In genomic region chr1:156282143-156282478, GRCh38 we compare ENCODE assay signal across 8 cellular contexts. TPM values are rescaled to one million over a fixed set of nuclear protein-coding genes. Genes with fewer than 3 reads are reported as not detected.
DNase-seq lines count a peak whose midpoint lies in the region; ATAC-seq lines count a peak whose summit lies in the region.

No MANE protein-coding gene starts in this region.

- H3K4me1 ChIP-seq in ACC112 (ENCODE audit: control insufficient read depth, insufficient read depth, low read length, unreplicated experiment) (peaks cover 32% of the 10 kb centered on the region), mesendoderm (ENCODE audit: control insufficient read depth, low read depth, low read length) (no peaks in the 10 kb centered on the region)

- H3K27ac ChIP-seq in ACC112 (ENCODE audit: low read depth, low read length): peak overlapping the region; percentile 76
- no peak overlapping the region for H3K27ac ChIP-seq in mesendoderm (ENCODE audit: low read depth, low read length)

- H4K8ac ChIP-seq in mesendoderm (ENCODE audit: low read depth, low read length): no peak overlapping the region

- peak overlapping the region; percentile 63 for H3K9ac ChIP-seq in mesendoderm (ENCODE audit: low read length)

- peak overlapping the region; percentile 90 for H3K56ac ChIP-seq in mesendoderm (ENCODE audit: low read length)

- H3K4ac ChIP-seq in mesendoderm (ENCODE audit: low read depth, low read length): peak overlapping the region; percentile 82

- H3K4me3 ChIP-seq in ACC112 (ENCODE audit: low read depth, low read length) (peak overlapping the region; percentile 89), mesendoderm (ENCODE audit: low read length) (peak overlapping the region; percentile 44)

- H3K79me2 ChIP-seq in ACC112 (ENCODE audit: control insufficient read depth, insufficient read depth, low read length, unreplicated experiment) (peaks cover 52% of the 10 kb centered on the region), mesendoderm (ENCODE audit: control insufficient read depth, insufficient read depth, low read length) (peaks cover 34% of the 10 kb centered on the region)

- ATAC-seq in GM21360 (IDR thresholded peaks at IDR 0.05; ENCODE audit: unreplicated experiment) (peak; percentile 8), GM18858 (IDR thresholded peaks at IDR 0.05; ENCODE audit: unreplicated experiment) (no peak)

- H3K36me3 ChIP-seq in ACC112 (ENCODE audit: insufficient read depth, low read length) (peaks cover 8% of the 10 kb centered on the region; the same call in 1 of the 2 replicates), mesendoderm (ENCODE audit: control insufficient read depth, insufficient read depth, low read length) (peaks cover 3% of the 10 kb centered on the region)

- DNase-seq in NCI-H345 (lab: John Stamatoyannopoulos, UW): peak; percentile 91
- DNase-seq in cerebellum (ENCODE audit: low spot score): peak; percentile 45
- peak; percentile 57 for DNase-seq in mesendoderm
- DNase-seq in AG08396 (ENCODE audit: low spot score): no peak
- DNase-seq in NOMO-1 treated with dmso at 0.1 percent for 144 hours (lab: John Stamatoyannopoulos, UW; ENCODE audit: unreplicated experiment): no peak

- no peak overlapping the region for H3K23ac ChIP-seq in mesendoderm (ENCODE audit: low read length)

- no peak overlapping the region for H2BK120ac ChIP-seq in mesendoderm (ENCODE audit: low read depth, low read length)

- H3K18ac ChIP-seq in mesendoderm (ENCODE audit: low read length): peak overlapping the region; percentile 94

- H3K79me1 ChIP-seq in mesendoderm (ENCODE audit: low read length): peaks cover 19% of the 10 kb centered on the region

- no peak overlapping the region for H2AK5ac ChIP-seq in mesendoderm (ENCODE audit: low read length)

- WGBS in mesendoderm (ENCODE audit: extremely low coverage, insufficient coverage, low lambda C conversion rate): no CpG with 5 or more reads among the region's 10 CpGs

- H2BK15ac ChIP-seq in mesendoderm (replicated peaks; ENCODE audit: low read depth): no peak overlapping the region

- H2BK5ac ChIP-seq in mesendoderm (ENCODE audit: low read length): no peak overlapping the region

- H3K27me3 ChIP-seq in ACC112 (ENCODE audit: insufficient read depth, low read length) (no peaks in the 10 kb centered on the region), mesendoderm (ENCODE audit: insufficient read depth, low read length, poor library complexity) (no peaks in the 10 kb centered on the region)

- H2AFZ ChIP-seq in ACC112 (ENCODE audit: low read length, unreplicated experiment): no peak overlapping the region

- H3K4me2 ChIP-seq in mesendoderm (ENCODE audit: low read length): peak overlapping the region; percentile 72

- H4K5ac ChIP-seq in mesendoderm (ENCODE audit: low read length): no peak overlapping the region

RNA-seq across cellular contexts. Expression of gene SMG5, which starts 0.5 kb away (rescaled TPM):
- 44.0 TPM for total RNA-seq in cerebellum
- polyA plus RNA-seq in mesendoderm (2013, experiment 1 of 2): 52.2 TPM
- 51.8 TPM for polyA plus RNA-seq in mesendoderm (2013, experiment 2 of 2)

RNA-seq across cellular contexts. Expression of gene TMEM79, which starts 2.0 kb away (rescaled TPM):
- total RNA-seq in cerebellum: 1.7 TPM
- 0.48 TPM for polyA plus RNA-seq in mesendoderm (2013, experiment 1 of 2)
- 0.56 TPM for polyA plus RNA-seq in mesendoderm (2013, experiment 2 of 2)

RNA-seq across cellular contexts. Expression of gene GLMP, which starts 13.4 kb away (rescaled TPM):
- total RNA-seq in cerebellum: 10.3 TPM
- 38.2 TPM for polyA plus RNA-seq in mesendoderm (2013, experiment 1 of 2)
- 36.4 TPM for polyA plus RNA-seq in mesendoderm (2013, experiment 2 of 2)

RNA-seq across cellular contexts. Expression of gene VHLL, which starts 17.0 kb away (rescaled TPM):
- 0.64 TPM for total RNA-seq in cerebellum
- polyA plus RNA-seq in mesendoderm (2013, experiment 1 of 2): not detected
- polyA plus RNA-seq in mesendoderm (2013, experiment 2 of 2): not detected

RNA-seq across cellular contexts. Expression of gene PAQR6, which starts 34.3 kb away (rescaled TPM):
- 7.7 TPM for total RNA-seq in cerebellum
- 2.7 TPM for polyA plus RNA-seq in mesendoderm (2013, experiment 1 of 2)
- 3.0 TPM for polyA plus RNA-seq in mesendoderm (2013, experiment 2 of 2)

Comparison
In these comparisons a context has a peak if more than half of its experiments do, and no peak if none do; other contexts are left out.
1. DNase-seq: peak in NCI-H345 (single experiment), cerebellum (single experiment) and mesendoderm (single experiment); none in AG08396 (single experiment) and NOMO-1 treated with dmso at 0.1 percent for 144 hours (single experiment).